ENCODE assay signal across 8 cellular contexts in the genomic region with DNA sequence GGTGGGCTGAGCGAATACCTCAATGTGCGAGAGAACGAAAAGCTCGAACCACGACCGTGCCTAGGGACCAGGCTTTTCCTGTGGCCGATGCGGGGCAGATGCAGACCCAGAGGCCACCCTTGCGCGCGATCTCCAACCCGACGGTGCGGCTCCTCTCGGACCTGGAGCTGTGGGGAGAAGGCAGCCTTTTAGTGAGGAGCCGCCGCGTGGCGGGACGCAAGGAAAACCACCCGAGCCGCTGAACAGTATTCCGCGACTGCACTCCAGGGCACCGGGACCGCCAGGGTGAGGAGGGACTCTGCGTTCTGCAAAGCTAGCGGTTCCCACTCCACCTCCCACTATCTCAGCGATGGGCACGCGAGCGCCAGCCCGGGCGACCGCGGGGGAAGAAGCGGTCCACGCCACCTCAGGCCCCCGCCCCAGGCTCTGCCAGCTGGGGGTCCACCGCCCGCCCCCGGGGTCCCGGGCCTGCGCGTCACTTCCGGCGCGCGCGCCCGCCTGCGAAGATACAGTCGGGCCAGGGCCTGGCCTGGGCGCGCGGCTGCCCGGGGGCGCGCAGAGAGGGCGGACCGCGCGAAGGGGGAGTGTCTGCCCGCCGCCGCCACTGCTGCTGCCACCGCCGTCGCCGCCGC.
DNase-seq lines count a peak whose midpoint lies in the region; ATAC-seq and TF ChIP-seq lines count a peak whose summit lies in the region.

No MANE protein-coding gene starts in this region.

- peaks cover 11% of the 10 kb centered on the region for H3K4me1 Mint-ChIP-seq in activated CD4-positive, alpha-beta memory T cell treated with anti-CD3 and anti-CD28 coated beads for 36 hours (ENCODE audit: low read depth)

- H3K9me3 Mint-ChIP-seq in activated CD4-positive, alpha-beta memory T cell treated with anti-CD3 and anti-CD28 coated beads for 36 hours: no peaks in the 10 kb centered on the region

- H3K27me3 ChIP-seq in BJ (ENCODE audit: control insufficient read depth, insufficient read depth, low read length) (no peaks in the 10 kb centered on the region), duodenal mucosa (ENCODE audit: control insufficient read depth in 1 of 2, insufficient read depth in 2 of 2, low read length in 2 of 2) (peaks cover 2 to 12% of the 10 kb centered on the region in 2 donors), lung (ENCODE audit: control insufficient read depth, insufficient read depth) (no peaks in the 10 kb centered on the region)

- H3K4me3 ChIP-seq in BJ (ENCODE audit: low read depth, low read length) (peak overlapping the region; percentile 90), duodenal mucosa (ENCODE audit: low read depth in 1 of 2, low read length in 2 of 2) (peak overlapping the region; percentile 80 to 86), lung (peak overlapping the region; percentile 87)

- peak overlapping the region; percentile 55 to 73 for H3K9ac ChIP-seq in duodenal mucosa (ENCODE audit: low read depth in 1 of 2, low read length in 2 of 2)

- POLR2A ChIA-PET in BJ (lab: Charles Lee): no interaction called here
- POLR2A ChIA-PET in activated CD4-positive, alpha-beta memory T cell treated with anti-CD3 and anti-CD28 coated beads for 36 hours (lab: Charles Lee): interaction anchor here (0.6 to 1.0 kb wide), 3 partner anchors 12 to 66 kb away, joined by 3 to 4 read pairs (median 3); partner anchors contain the start of gene PRKACB

- peak overlapping the region; percentile 38 for H3K27ac Mint-ChIP-seq in activated CD4-positive, alpha-beta memory T cell treated with anti-CD3 and anti-CD28 coated beads for 36 hours

- H3K9me3 ChIP-seq in duodenal mucosa (ENCODE audit: control insufficient read depth in 1 of 2, low read length in 2 of 2): no peaks in the 10 kb centered on the region
- H3K9me3 ChIP-seq in lung (ENCODE audit: control insufficient read depth in 2 of 2, insufficient read depth in 1 of 2, low read length in 1 of 2): no peaks in the 10 kb centered on the region

- H3K36me3 Mint-ChIP-seq in activated CD4-positive, alpha-beta memory T cell treated with anti-CD3 and anti-CD28 coated beads for 36 hours: no peaks in the 10 kb centered on the region

- no peaks in the 10 kb centered on the region for H3K36me3 ChIP-seq in BJ (ENCODE audit: control insufficient read depth, insufficient read depth, low read length)
- no peaks in the 10 kb centered on the region for H3K36me3 ChIP-seq in duodenal mucosa (ENCODE audit: control insufficient read depth in 1 of 2, insufficient read depth in 2 of 2, low read length in 2 of 2)
- no peaks in the 10 kb centered on the region for H3K36me3 ChIP-seq in lung (ENCODE audit: control insufficient read depth in 2 of 2, insufficient read depth in 2 of 2, low read length in 2 of 2)

- DNase-seq in BJ (ENCODE audit: low read depth) (no peak), NCI-H526 (lab: John Stamatoyannopoulos, UW) (peak; percentile 53 to 91), lung (ENCODE audit: low spot score) (peak; percentile 56)
- DNase-seq in activated CD4-positive, alpha-beta memory T cell treated with anti-CD3 and anti-CD28 coated beads for 36 hours: peak; percentile 78
- peak; percentile 38 to 59 (median 57) for DNase-seq in stimulated activated CD4-positive, alpha-beta T cell treated with anti-CD3 and anti-CD28 coated beads, TNF-alpha, amount 100 ng/mL, for 4 hours (ENCODE audit: low read depth in 3 of 3)

- CTCF ChIA-PET in BJ (lab: Yijun Ruan, JAX): interaction anchor here (0.5 to 1.3 kb wide), 3 partner anchors 15 to 199 kb away, joined by 3 to 4 read pairs (median 3); no protein-coding TSS in a partner anchor
- CTCF ChIA-PET in activated CD4-positive, alpha-beta memory T cell treated with anti-CD3 and anti-CD28 coated beads for 36 hours (lab: Charles Lee): interaction anchor here (1.2 kb wide), 1 partner anchor 611 kb away, joined by 3 read pairs; no protein-coding TSS in a partner anchor

- ATAC-seq in HG03354 (IDR thresholded peaks at IDR 0.05; ENCODE audit: poor library complexity, severe bottlenecking, unreplicated experiment) (peak; percentile 93), lung (ENCODE audit: insufficient read depth, low FRiP score) (peak; percentile 96)

- TF ChIP-seq CTCF in BJ (IDR thresholded peaks at IDR 0.05; ENCODE audit: insufficient read depth, low read depth, low read length) (no peak), lung (IDR thresholded peaks at IDR 0.05; ENCODE audit: control extremely low read depth, extremely low read depth) (no peak)

- peak; percentile 59 for TF ChIP-seq POLR2A in GM19099 (IDR thresholded peaks at IDR 0.05; ENCODE audit: extremely low read depth, insufficient read length, low read depth)

- H3K27ac ChIP-seq in duodenal mucosa (ENCODE audit: low read depth, low read length) (peak overlapping the region; percentile 75), lung (ENCODE audit: low read depth in 1 of 2, low read length in 1 of 2) (peak overlapping the region; percentile 85 to 93)

- intact Hi-C loops in activated CD4-positive, alpha-beta memory T cell treated with anti-CD3 and anti-CD28 coated beads for 36 hours (cut with micrococcal nuclease): loop anchor here (1.0 to 5.0 kb wide), 4 partner anchors 13 to 495 kb away; partner anchors contain the start of genes CTBS, PRKACB and TTLL7

- peaks cover 3% of the 10 kb centered on the region for H3K27me3 Mint-ChIP-seq in activated CD4-positive, alpha-beta memory T cell treated with anti-CD3 and anti-CD28 coated beads for 36 hours

- peak overlapping the region; percentile 83 for H3K4me3 Mint-ChIP-seq in activated CD4-positive, alpha-beta memory T cell treated with anti-CD3 and anti-CD28 coated beads for 36 hours

- H3K4me1 ChIP-seq in duodenal mucosa (ENCODE audit: control insufficient read depth in 1 of 2, insufficient read depth in 2 of 2, low read length in 2 of 2): peaks cover 5 to 12% of the 10 kb centered on the region in 2 donors
- no peaks in the 10 kb centered on the region for H3K4me1 ChIP-seq in lung (ENCODE audit: control insufficient read depth in 2 of 2, insufficient read depth in 2 of 2, low read length in 2 of 2)

- 0 to 1% methylated on average over 62 to 71 of the region's 71 CpGs for WGBS in lung, 2 donors
